ENCODE assay signal across 10 cellular contexts in the genomic region with DNA sequence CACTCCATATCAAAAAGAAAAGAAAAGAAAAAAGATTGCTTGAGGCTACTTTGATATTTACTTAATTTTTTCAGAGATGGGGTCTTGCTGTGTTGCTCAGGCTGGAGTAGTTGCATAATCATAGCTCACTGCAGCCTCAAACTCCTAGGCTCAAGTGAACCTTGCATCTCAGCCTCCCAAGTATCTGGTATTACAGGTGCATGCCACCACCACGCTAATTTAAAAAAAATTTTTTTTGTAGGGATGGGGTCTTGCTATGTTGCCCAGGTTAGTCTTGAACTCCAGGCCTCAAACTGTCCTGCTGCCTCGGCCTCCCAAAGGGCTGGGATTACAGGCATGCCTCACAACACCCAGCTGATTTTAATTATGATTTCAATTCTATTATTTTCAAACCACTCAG.
"Had no signal": no experiment of that assay in that cellular context is flagged by ENCODE, and none has a peak within 500 bp of the region (broad histone marks: within the 10 kb centered on the region; RNA-seq: fewer than 3 reads in every experiment).

No MANE protein-coding gene starts in this region.

- H3K9ac ChIP-seq: GM23248, KMS-11 had no signal

- H2AFZ ChIP-seq: GM23248 had no signal

- H3K9me3 ChIP-seq: HAP-1 had no signal

- FAIRE-seq: H54, HTR-8/SVneo had no signal

- H3K4me3 ChIP-seq: GM23248, HAP-1 had no signal

- H3K4me2 ChIP-seq: KMS-11 had no signal

- H3K4me1 ChIP-seq: HAP-1 had no signal

- DNase-seq: GM23248, GOT3, IMR-90, Karpas-422, KBM-7 had no signal

- H3K27ac ChIP-seq: GM23248, KMS-11 had no signal

- ATAC-seq: HCT116 had no signal

- H3K36me3 ChIP-seq: HAP-1 had no signal
